8 cellular contexts compared by ENCODE assay signal in genomic region chr11:47175746-47176327, GRCh38. TPM values are rescaled to one million over a fixed set of nuclear protein-coding genes. Genes with fewer than 3 reads are reported as not detected.
DNase-seq lines count a peak whose midpoint lies in the region; ATAC-seq, FAIRE-seq and TF ChIP-seq lines count a peak whose summit lies in the region.

No MANE protein-coding gene starts in this region.

- DNase-seq in left ventricle myocardium inferior: no peak
- no peak for DNase-seq in left ventricle myocardium superior
- DNase-seq in adipocyte (ENCODE audit: low read depth): no peak
- no peak for DNase-seq in lower lobe of right lung
- DNase-seq in H54 (ENCODE audit: insufficient read length, low spot score): no peak
- DNase-seq in DMS79 treated with DMSO at 0.1 percent for 48 hours (lab: John Stamatoyannopoulos, UW): no peak

- TF ChIP-seq CTCF in left ventricle myocardium inferior (IDR thresholded peaks at IDR 0.05; ENCODE audit: borderline replicate concordance) (no peak), lower lobe of right lung (IDR thresholded peaks at IDR 0.05) (no peak)

- no peaks in the 10 kb centered on the region for H3K9me3 ChIP-seq in left ventricle myocardium inferior (replicated peaks)
- no peaks in the 10 kb centered on the region for H3K9me3 ChIP-seq in adipocyte (ENCODE audit: control insufficient read depth, low read length)
- H3K9me3 ChIP-seq in lower lobe of right lung: no peaks in the 10 kb centered on the region

- no peak for FAIRE-seq in H54 (lab: Jason Lieb, UNC)

- no peak for TF ChIP-seq POLR2A in H54 (IDR thresholded peaks at IDR 0.05; ENCODE audit: low read depth, low read length)

- H3K9ac ChIP-seq in adipocyte (ENCODE audit: low read length): peak overlapping the region; percentile 100

- H3K4me3 ChIP-seq in left ventricle myocardium inferior: peak overlapping the region; percentile 95
- H3K4me3 ChIP-seq in adipocyte (ENCODE audit: low read length): peak overlapping the region; percentile 96
- H3K4me3 ChIP-seq in lower lobe of right lung: peak overlapping the region; percentile 100

- H3K4me1 ChIP-seq in left ventricle myocardium inferior: peaks cover 92% of the 10 kb centered on the region
- peaks cover 24% of the 10 kb centered on the region for H3K4me1 ChIP-seq in adipocyte (ENCODE audit: control insufficient read depth, insufficient read depth, low read length)
- H3K4me1 ChIP-seq in lower lobe of right lung: peaks cover 39% of the 10 kb centered on the region

- H3K27ac ChIP-seq in left ventricle myocardium inferior (replicated peaks) (peak overlapping the region; percentile 98), lower lobe of right lung (peak overlapping the region; percentile 98)

- intact Hi-C loops in left ventricle myocardium inferior (cut with micrococcal nuclease) (no loop called here), left ventricle myocardium superior (cut with micrococcal nuclease) (no loop called here), lower lobe of right lung (cut with DNase I) (no loop called here)

- ATAC-seq in left ventricle myocardium superior (no peak), lower lobe of right lung (no peak), GM18511 (IDR thresholded peaks at IDR 0.05; ENCODE audit: unreplicated experiment) (no peak), HG03571 (IDR thresholded peaks at IDR 0.05; ENCODE audit: unreplicated experiment) (no peak)

- H3K27me3 ChIP-seq in left ventricle myocardium inferior (ENCODE audit: low read depth): no peaks in the 10 kb centered on the region
- H3K27me3 ChIP-seq in adipocyte (replicated peaks; ENCODE audit: control insufficient read depth, insufficient read depth, low read length): no peaks in the 10 kb centered on the region
- no peaks in the 10 kb centered on the region for H3K27me3 ChIP-seq in lower lobe of right lung (ENCODE audit: low read depth)

- H3K36me3 ChIP-seq in left ventricle myocardium inferior: peaks cover 73% of the 10 kb centered on the region
- H3K36me3 ChIP-seq in adipocyte (ENCODE audit: control insufficient read depth, insufficient read depth, low read length, severe bottlenecking): peaks cover 33% of the 10 kb centered on the region
- peaks cover 49% of the 10 kb centered on the region for H3K36me3 ChIP-seq in lower lobe of right lung

RNA-seq across cellular contexts. Expression of gene ARFGAP2, which starts 0.8 kb away (rescaled TPM):
- total RNA-seq in left ventricle myocardium inferior (47.8 TPM), left ventricle myocardium superior (48.0 TPM), lower lobe of right lung (90.9 TPM)

RNA-seq across cellular contexts. Expression of gene PACSIN3, which starts 10.4 kb away (rescaled TPM):
- total RNA-seq in left ventricle myocardium inferior (198 TPM), left ventricle myocardium superior (150 TPM), lower lobe of right lung (28.6 TPM)

RNA-seq across cellular contexts. Expression of gene DDB2, which starts 38.9 kb away (rescaled TPM):
- total RNA-seq in left ventricle myocardium inferior (8.7 TPM), left ventricle myocardium superior (9.5 TPM), lower lobe of right lung (37.5 TPM)
